In genomic region chr12:121989951-121990647, GRCh38 we compare ENCODE assay signal across 18 cellular contexts.
"Had no signal": no experiment of that assay in that cellular context is flagged by ENCODE, and none has a peak within 500 bp of the region (broad histone marks: within the 10 kb centered on the region; RNA-seq: fewer than 3 reads in every experiment).

No MANE protein-coding gene starts in this region.

- H3K27me3 ChIP-seq: right lobe of liver had no signal

- H3K9me3 Mint-ChIP-seq: activated CD4-positive, alpha-beta T cell treated with anti-CD3 and anti-CD28 coated beads, Interleukin-2, amount 10 ng/mL, durations not matched to agents 7 days and 5 days; dendritic cell treated with granulocyte-macrophage colony-stimulating factor and Interleukin-4, amounts not matched to agents 40 ng/mL and 50 ng/mL, for 4 days; memory B cell; naive thymus-derived CD8-positive, alpha-beta T cell had no signal

- H3K4me2 ChIP-seq: smooth muscle cell had no signal

- H3K36me3 ChIP-seq: right lobe of liver, thoracic aorta had no signal

- H3K4me3 ChIP-seq: psoas muscle, right lobe of liver, smooth muscle cell, thoracic aorta had no signal

- H3K27me3 Mint-ChIP-seq: activated CD4-positive, alpha-beta T cell treated with anti-CD3 and anti-CD28 coated beads, Interleukin-2, amount 10 ng/mL, durations not matched to agents 7 days and 5 days; dendritic cell treated with granulocyte-macrophage colony-stimulating factor and Interleukin-4, amounts not matched to agents 40 ng/mL and 50 ng/mL, for 4 days; memory B cell; naive thymus-derived CD8-positive, alpha-beta T cell had no signal

- ATAC-seq: left ventricle myocardium superior; naive thymus-derived CD8-positive, alpha-beta T cell; psoas muscle had no signal

- H3K27ac ChIP-seq: psoas muscle, right lobe of liver, thoracic aorta had no signal

- H3K9me3 ChIP-seq: psoas muscle, right lobe of liver, thoracic aorta had no signal

- DNase-seq: activated CD4-positive, alpha-beta T cell treated with anti-CD3 and anti-CD28 coated beads, Interleukin-2, amount 10 ng/mL, durations not matched to agents 7 days and 5 days; activated CD4-positive, CD25-positive, alpha-beta regulatory T cell; activated naive CD4-positive, alpha-beta T cell; aorta; cerebellar nuclear complex; effector memory CD4-positive, alpha-beta T cell; glutamatergic neuron; kidney glomerular epithelial cell; left ventricle myocardium superior; naive thymus-derived CD8-positive, alpha-beta T cell; nucleus accumbens; psoas muscle; right lobe of liver; T-helper 2 cell had no signal

- H3K36me3 Mint-ChIP-seq: memory B cell; naive thymus-derived CD8-positive, alpha-beta T cell had no signal

- H3K4me1 ChIP-seq: psoas muscle, right lobe of liver had no signal

- H3K27ac Mint-ChIP-seq: dendritic cell treated with granulocyte-macrophage colony-stimulating factor and Interleukin-4, amounts not matched to agents 40 ng/mL and 50 ng/mL, for 4 days; memory B cell; naive thymus-derived CD8-positive, alpha-beta T cell had no signal

- H3K4me3 Mint-ChIP-seq: activated CD4-positive, alpha-beta T cell treated with anti-CD3 and anti-CD28 coated beads, Interleukin-2, amount 10 ng/mL, durations not matched to agents 7 days and 5 days; dendritic cell treated with granulocyte-macrophage colony-stimulating factor and Interleukin-4, amounts not matched to agents 40 ng/mL and 50 ng/mL, for 4 days; memory B cell; naive thymus-derived CD8-positive, alpha-beta T cell had no signal
